In genomic region chr6:116010400-116011095, GRCh38 we compare ENCODE assay signal across 8 cellular contexts. TPM values are rescaled to one million over a fixed set of nuclear protein-coding genes. Genes with fewer than 3 reads are reported as not detected.
DNase-seq lines count a peak whose midpoint lies in the region; ATAC-seq, FAIRE-seq and TF ChIP-seq lines count a peak whose summit lies in the region.

No MANE protein-coding gene starts in this region.

- no peaks in the 10 kb centered on the region for H3K36me3 Mint-ChIP-seq in activated T-helper 17 cell treated with anti-CD3 and anti-CD28 coated beads, Interleukin-2, amount 50 U/mL, for 72 hours (ENCODE audit: low read depth)
- no peaks in the 10 kb centered on the region for H3K36me3 Mint-ChIP-seq in osteocyte (ENCODE audit: unreplicated experiment)

- no peaks in the 10 kb centered on the region for H3K9me3 Mint-ChIP-seq in activated T-helper 17 cell treated with anti-CD3 and anti-CD28 coated beads, Interleukin-2, amount 50 U/mL, for 72 hours
- H3K9me3 Mint-ChIP-seq in osteocyte (ENCODE audit: unreplicated experiment) = no peaks in the 10 kb centered on the region

- H3K4me1 Mint-ChIP-seq in activated T-helper 17 cell treated with anti-CD3 and anti-CD28 coated beads, Interleukin-2, amount 50 U/mL, for 72 hours = peaks cover 11% of the 10 kb centered on the region
- H3K4me1 Mint-ChIP-seq in osteocyte (ENCODE audit: unreplicated experiment) = peaks cover 24% of the 10 kb centered on the region

- peaks cover 18% of the 10 kb centered on the region for H3K27me3 Mint-ChIP-seq in activated T-helper 17 cell treated with anti-CD3 and anti-CD28 coated beads, Interleukin-2, amount 50 U/mL, for 72 hours
- H3K27me3 Mint-ChIP-seq in osteocyte (ENCODE audit: unreplicated experiment) = no peaks in the 10 kb centered on the region

- DNase-seq in CMK (ENCODE audit: low read depth) = peak; percentile 12
- peak; percentile 44 for DNase-seq in HPDE6-E6E7 (ENCODE audit: extremely low spot score)
- DNase-seq in OCI-M1 (lab: John Stamatoyannopoulos, UW) = peak; percentile 83
- DNase-seq in frontal cortex (ENCODE audit: low spot score in 2 of 2) = peak in 1 of 2 donors; percentile 17
- DNase-seq in osteocyte (ENCODE audit: extremely low spot score, unreplicated experiment) = no peak
- no peak for DNase-seq in vagina (ENCODE audit: extremely low spot score in 2 of 2)

- H3K9me3 ChIP-seq in vagina = no peaks in the 10 kb centered on the region

- no peak for TF ChIP-seq POLR2A in vagina (IDR thresholded peaks at IDR 0.05)

- intact Hi-C loops in vagina (cut with DNase I) = loop anchor here (10.0 kb wide), 1 partner anchor 84 kb away; no protein-coding TSS in a partner anchor

- no peaks in the 10 kb centered on the region for H3K36me3 ChIP-seq in vagina

- no peaks in the 10 kb centered on the region for H3K27me3 ChIP-seq in vagina

- FAIRE-seq in frontal cortex (lab: Jason Lieb, UNC) = peak; percentile 95

- H3K27ac Mint-ChIP-seq in activated T-helper 17 cell treated with anti-CD3 and anti-CD28 coated beads, Interleukin-2, amount 50 U/mL, for 72 hours = no peak overlapping the region
- no peak overlapping the region for H3K27ac Mint-ChIP-seq in osteocyte (ENCODE audit: unreplicated experiment)

- peak; percentile 95 for TF ChIP-seq CTCF in osteocyte (IDR thresholded peaks at IDR 0.05)
- peak; percentile 52 to 60 (median 57) for TF ChIP-seq CTCF in vagina (IDR thresholded peaks at IDR 0.05)

- H3K4me3 Mint-ChIP-seq in activated T-helper 17 cell treated with anti-CD3 and anti-CD28 coated beads, Interleukin-2, amount 50 U/mL, for 72 hours = no peak overlapping the region
- H3K4me3 Mint-ChIP-seq in osteocyte (ENCODE audit: unreplicated experiment) = no peak overlapping the region

- ATAC-seq in GM19351 (IDR thresholded peaks at IDR 0.05; ENCODE audit: unreplicated experiment) = peak; percentile 46
- ATAC-seq in activated T-helper 17 cell treated with anti-CD3 and anti-CD28 coated beads, Interleukin-2, amount 50 U/mL, for 72 hours (replicated peaks) = peak; percentile 30

- H3K4me1 ChIP-seq in vagina = peaks cover 10% of the 10 kb centered on the region

- no peak overlapping the region for H3K4me3 ChIP-seq in vagina

- H3K27ac ChIP-seq in vagina = no peak overlapping the region

RNA-seq across cellular contexts. Expression of gene FRK, which starts 50.1 kb away (rescaled TPM):
- total RNA-seq in activated T-helper 17 cell treated with anti-CD3 and anti-CD28 coated beads, Interleukin-2, amount 50 U/mL, for 72 hours = under 1 TPM; 0.05 to 0.06 TPM
- total RNA-seq in frontal cortex (0.41 TPM), osteocyte (0.03 and 0.05 TPM in 2 replicates), vagina (3.9 TPM)

Comparison
In these comparisons a context has a peak if more than half of its experiments do, and no peak if none do; other contexts are left out.
1. DNase-seq: peak in CMK (single experiment), HPDE6-E6E7 (single experiment) and OCI-M1 (single experiment); none in osteocyte (single experiment) and vagina (0 of 2).